Comparison of ENCODE assay signal across 1 cellular context in the genomic region with DNA sequence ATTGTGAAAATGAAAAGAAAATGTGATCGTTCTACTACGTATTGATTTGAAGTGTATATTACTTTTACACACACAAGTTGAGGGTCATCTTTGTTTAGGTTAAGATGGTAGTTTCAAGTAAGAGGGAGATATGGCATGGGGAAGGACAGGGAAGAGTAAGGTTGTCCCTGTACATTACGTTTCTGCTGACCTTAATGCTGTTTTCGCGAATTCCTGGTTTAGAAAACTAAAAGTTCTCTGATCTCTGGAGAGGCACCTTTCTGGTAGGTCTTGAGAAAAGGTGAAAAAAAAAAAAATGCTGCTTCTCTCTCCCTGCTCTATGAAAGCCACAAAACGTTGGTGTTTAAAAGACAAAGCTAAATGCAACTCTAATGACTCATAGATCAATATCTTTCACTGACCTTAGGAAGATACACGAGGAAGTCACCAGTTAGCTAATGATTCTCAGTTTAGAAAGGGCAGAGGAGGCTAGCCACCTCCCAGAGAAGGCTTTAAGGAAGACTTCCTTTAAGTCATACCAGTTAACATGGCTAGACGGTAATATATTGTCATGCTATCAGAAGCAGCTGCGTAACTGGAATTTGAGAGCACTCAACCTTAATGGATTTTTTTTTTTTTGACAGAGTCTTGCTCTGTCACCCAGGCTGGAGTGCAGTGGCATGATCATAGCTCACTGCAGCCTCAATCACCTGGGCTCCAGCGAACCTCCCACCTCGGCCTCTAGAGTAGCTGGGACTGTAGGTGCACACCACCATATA.
TF ChIP-seq lines count a peak whose summit lies in the region.

No MANE protein-coding gene starts in this region.

TF ChIP-seq in H1, 55 proteins besides CTCF, POLR2A, EP300 and RAD21:
- TF ChIP-seq HDAC6 (IDR thresholded peaks at IDR 0.05; ENCODE audit: low read depth, low read length): no peak
- no peak for TF ChIP-seq NANOG (IDR thresholded peaks at IDR 0.05; ENCODE audit: insufficient read depth, low read depth, low read length, poor library complexity, severe bottlenecking)
- TF ChIP-seq E2F6 (IDR thresholded peaks at IDR 0.05): no peak
- no peak for TF ChIP-seq MAX (IDR thresholded peaks at IDR 0.05)
- TF ChIP-seq RFX5 (IDR thresholded peaks at IDR 0.05; ENCODE audit: borderline replicate concordance, low read depth, low read length): no peak
- no peak for TF ChIP-seq TBP (IDR thresholded peaks at IDR 0.05; ENCODE audit: low read depth, low read length)
- no peak for TF ChIP-seq CBX8 (IDR thresholded peaks at IDR 0.05; ENCODE audit: borderline replicate concordance, low read depth, low read length)
- no peak for TF ChIP-seq SIRT6 (IDR thresholded peaks at IDR 0.05; ENCODE audit: low read length)
- TF ChIP-seq CHD1 (IDR thresholded peaks at IDR 0.05; ENCODE audit: low read depth, low read length): no peak
- no peak for TF ChIP-seq CEBPB (IDR thresholded peaks at IDR 0.05; ENCODE audit: low read depth, low read length)
- no peak for TF ChIP-seq JUND (IDR thresholded peaks at IDR 0.05; ENCODE audit: low read length)
- TF ChIP-seq EGR1 (IDR thresholded peaks at IDR 0.05; ENCODE audit: borderline replicate concordance, low read depth, low read length): no peak
- TF ChIP-seq SP4 (IDR thresholded peaks at IDR 0.05; ENCODE audit: low read length): no peak
- TF ChIP-seq PHF8 (conservative IDR thresholded peaks at IDR 0.05; ENCODE audit: low read depth, low read length): no peak
- no peak for TF ChIP-seq GTF2F1 (IDR thresholded peaks at IDR 0.05; ENCODE audit: borderline replicate concordance, low read depth, low read length)
- TF ChIP-seq BACH1 (IDR thresholded peaks at IDR 0.05; ENCODE audit: low read length): no peak
- TF ChIP-seq KDM5A (IDR thresholded peaks at IDR 0.05; ENCODE audit: low read length): no peak
- TF ChIP-seq SP1 (IDR thresholded peaks at IDR 0.05; ENCODE audit: low read depth, low read length): no peak
- no peak for TF ChIP-seq SUZ12 (IDR thresholded peaks at IDR 0.05; ENCODE audit: low read length)
- TF ChIP-seq CBX5 (IDR thresholded peaks at IDR 0.05; ENCODE audit: low read depth, low read length): no peak
